15 cellular contexts compared by ENCODE assay signal in the genomic region with DNA sequence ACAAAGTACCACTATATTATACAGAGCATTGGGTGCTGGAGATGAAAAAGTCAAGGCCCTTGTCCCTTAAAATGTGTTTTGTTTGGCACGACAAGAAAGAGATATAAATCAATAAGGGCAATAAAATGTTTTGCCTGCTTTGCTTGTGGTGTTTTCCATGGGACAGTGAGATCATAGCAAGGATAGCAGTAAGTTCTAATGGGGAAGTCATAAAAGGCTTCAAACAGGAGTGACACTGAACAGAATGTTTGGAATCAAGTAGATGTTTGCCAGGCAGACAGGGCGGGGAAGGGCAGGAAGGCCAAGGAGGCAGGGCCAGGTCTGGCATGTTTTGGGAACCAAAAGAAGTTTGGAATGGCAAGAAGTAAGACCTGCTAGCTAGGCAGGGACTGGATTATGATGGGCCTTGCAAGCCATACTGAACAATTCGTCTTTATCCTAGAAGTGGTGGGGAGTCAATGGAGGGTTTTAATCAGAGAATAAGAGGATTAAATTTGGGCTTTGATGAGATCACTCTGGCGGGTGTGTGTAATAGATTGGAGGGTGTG. TPM values are rescaled to one million over a fixed set of nuclear protein-coding genes. Genes with fewer than 3 reads are reported as not detected.
DNase-seq lines count a peak whose midpoint lies in the region; ATAC-seq, FAIRE-seq and TF ChIP-seq lines count a peak whose summit lies in the region.
"Had no signal": no experiment of that assay in that cellular context is flagged by ENCODE, and none has a peak within 500 bp of the region (broad histone marks: within the 10 kb centered on the region; RNA-seq: fewer than 3 reads in every experiment).

No MANE protein-coding gene starts in this region.

- no peak for TF ChIP-seq CTCF in D721Med (IDR thresholded peaks at IDR 0.05; ENCODE audit: insufficient read depth, missing control alignments)
- no peak for TF ChIP-seq CTCF in esophagus muscularis mucosa (IDR thresholded peaks at IDR 0.05)
- TF ChIP-seq CTCF in osteocyte (IDR thresholded peaks at IDR 0.05): no peak

- peaks cover 29% of the 10 kb centered on the region for H3K4me1 Mint-ChIP-seq in osteocyte (ENCODE audit: unreplicated experiment)

- no peaks in the 10 kb centered on the region for H3K9me3 ChIP-seq in MG63
- no peaks in the 10 kb centered on the region for H3K9me3 ChIP-seq in esophagus muscularis mucosa
- H3K9me3 ChIP-seq: BLaER1 had no signal

- H3K4me3 Mint-ChIP-seq in osteocyte (ENCODE audit: unreplicated experiment): no peak overlapping the region

- H3K36me3 ChIP-seq in MG63 (peaks cover 90% of the 10 kb centered on the region), esophagus muscularis mucosa (peaks cover 0 to 6% (median 0%) of the 10 kb centered on the region in 4 donors)
- H3K36me3 ChIP-seq: BLaER1 had no signal

- TF ChIP-seq EP300 in esophagus muscularis mucosa (IDR thresholded peaks at IDR 0.05): no peak

- 85% methylated on average over 4 of the region's 4 CpGs for WGBS in esophagus muscularis mucosa

- FAIRE-seq in D721Med (lab: Jason Lieb, UNC): peak; percentile 93

- no peak overlapping the region for H3K27ac Mint-ChIP-seq in osteocyte (ENCODE audit: unreplicated experiment)

- H3K36me3 Mint-ChIP-seq in osteocyte (ENCODE audit: unreplicated experiment): peaks cover 33% of the 10 kb centered on the region

- peak; percentile 48 for DNase-seq in D721Med (ENCODE audit: insufficient read length, low spot score)
- DNase-seq in MG63: peak; percentile 45
- DNase-seq in esophagus muscularis mucosa (ENCODE audit: extremely low spot score): no peak
- DNase-seq in renal cortical epithelial cell (ENCODE audit: low read depth): peak; percentile 69
- no peak for DNase-seq in osteocyte (ENCODE audit: extremely low spot score, unreplicated experiment)
- DNase-seq in cerebellar cortex (ENCODE audit: low spot score): no peak
- DNase-seq: activated CD8-positive, alpha-beta memory T cell treated with anti-CD3 and anti-CD28 coated beads, Interleukin-2, amount 50 U/mL, for 4 hours; cortex of kidney; NCI-H2171; stimulated activated CD8-positive, alpha-beta memory T cell treated with anti-CD3 and anti-CD28 coated beads, Interleukin-4, amount 100 ng/mL, for 48 hours; SW 1271 had no signal

- intact Hi-C loops in esophagus muscularis mucosa (cut with DNase I): no loop called here

- H3K27me3 Mint-ChIP-seq in osteocyte (ENCODE audit: unreplicated experiment): no peaks in the 10 kb centered on the region

- no peaks in the 10 kb centered on the region for H3K27me3 ChIP-seq in MG63
- H3K27me3 ChIP-seq in esophagus muscularis mucosa: no peaks in the 10 kb centered on the region

- no peak for TF ChIP-seq POLR2A in esophagus muscularis mucosa (IDR thresholded peaks at IDR 0.05; ENCODE audit: low read depth)

- H3K4me3 ChIP-seq in MG63 (no peak overlapping the region), esophagus muscularis mucosa (no peak overlapping the region)
- H3K4me3 ChIP-seq: BLaER1 had no signal

- H3K9me3 Mint-ChIP-seq in osteocyte (ENCODE audit: unreplicated experiment): peaks cover 6% of the 10 kb centered on the region

- ATAC-seq in GM18511 (IDR thresholded peaks at IDR 0.05; ENCODE audit: unreplicated experiment): no peak
- ATAC-seq in GM21786 (IDR thresholded peaks at IDR 0.05; ENCODE audit: unreplicated experiment): no peak

- peaks cover 27 to 53% (median 48%) of the 10 kb centered on the region in 4 donors for H3K4me1 ChIP-seq in esophagus muscularis mucosa

- H3K27ac ChIP-seq in esophagus muscularis mucosa (replicated peaks in 1 of 4): peak overlapping the region in 3 of 4 donors; percentile 8 to 50 (median 49)
- H3K27ac ChIP-seq: BLaER1, parathyroid adenoma had no signal

RNA-seq across cellular contexts. Expression of a gene that starts 16.4 kb away (rescaled TPM):
- total RNA-seq in MG63 (2014; rRNA removed; shearing (Covaris generic); ENCODE audit: low replicate concordance): 48.5 and 109 TPM in 2 replicates
- total RNA-seq in esophagus muscularis mucosa (10 to 100 TPM; 27.0 to 46.4 (median 32.1) TPM), renal cortical epithelial cell (49.1 and 86.3 TPM in 2 replicates), osteocyte (29.2 and 33.4 TPM in 2 replicates)

Comparison
In these comparisons a context has a peak if more than half of its experiments do, and no peak if none do; other contexts are left out.
1. DNase-seq: peak in D721Med (single experiment), MG63 (single experiment) and renal cortical epithelial cell (single experiment); none in esophagus muscularis mucosa (single experiment), osteocyte (single experiment) and cerebellar cortex (single experiment).